8 cellular contexts compared by ENCODE assay signal in genomic region chr14:21069388-21070082, GRCh38. TPM values are rescaled to one million over a fixed set of nuclear protein-coding genes. Genes with fewer than 3 reads are reported as not detected.
A peak's percentile ranks its signal among the peaks of the same experiment; 100 is the strongest.
DNase-seq lines count a peak whose midpoint lies in the region; ATAC-seq and TF ChIP-seq lines count a peak whose summit lies in the region.

No MANE protein-coding gene starts in this region.

- no peak for TF ChIP-seq EP300 in transverse colon (IDR thresholded peaks at IDR 0.05; ENCODE audit: low read depth)

- in situ Hi-C loops in transverse colon (cut with MboI; ENCODE audit: low pct_ligation_motif_present in 1 of 4, low pct_unique_long_range_greater_than_20kb in 1 of 4, low sequenced_read_pairs in 3 of 4) = no loop called here

- peak; percentile 9 for DNase-seq in activated naive CD4-positive, alpha-beta T cell treated with Interleukin-2 at 50 U/mL for 16 hours
- DNase-seq in activated naive CD4-positive, alpha-beta T cell treated with anti-CD3 and anti-CD28 coated beads, Interleukin-2, amount 50 U/mL, for 72 hours (ENCODE audit: low spot score in 2 of 2) = no peak
- DNase-seq in SK-N-DZ (ENCODE audit: low spot score) (peak; percentile 74), mesothelial cell of epicardium (ENCODE audit: low spot score in 2 of 2, unreplicated experiment in 2 of 2) (no peak), transverse colon (no peak), NCI-H187 treated with DMSO at 0.1 percent for 48 hours (lab: John Stamatoyannopoulos, UW) (no peak)

- H3K4me1 Mint-ChIP-seq in mesothelial cell of epicardium = peaks cover 31% of the 10 kb centered on the region

- TF ChIP-seq CTCF in mesothelial cell of epicardium (IDR thresholded peaks at IDR 0.05; ENCODE audit: unreplicated experiment) = no peak
- peak in 2 of 5 experiments; percentile 4 to 13 for TF ChIP-seq CTCF in transverse colon (IDR thresholded peaks at IDR 0.05)

- no peak overlapping the region for H3K27ac Mint-ChIP-seq in activated naive CD4-positive, alpha-beta T cell treated with anti-CD3 and anti-CD28 coated beads, Interleukin-2, amount 50 U/mL, for 72 hours
- H3K27ac Mint-ChIP-seq in mesothelial cell of epicardium = peak overlapping the region; percentile 95

- peaks cover 7% of the 10 kb centered on the region for H3K27me3 Mint-ChIP-seq in mesothelial cell of epicardium (ENCODE audit: low read depth)

- H3K9me3 ChIP-seq in endocrine pancreas (ENCODE audit: control insufficient read depth, low read length) = no peaks in the 10 kb centered on the region
- H3K9me3 ChIP-seq in transverse colon = no peaks in the 10 kb centered on the region

- peak overlapping the region; percentile 88 for H3K4me3 Mint-ChIP-seq in mesothelial cell of epicardium

- H3K36me3 ChIP-seq in endocrine pancreas (ENCODE audit: control insufficient read depth, insufficient read depth, low read length) (no peaks in the 10 kb centered on the region), transverse colon (no peaks in the 10 kb centered on the region)

- H3K9me3 Mint-ChIP-seq in activated naive CD4-positive, alpha-beta T cell treated with anti-CD3 and anti-CD28 coated beads, Interleukin-2, amount 50 U/mL, for 72 hours = no peaks in the 10 kb centered on the region
- H3K9me3 Mint-ChIP-seq in mesothelial cell of epicardium = no peaks in the 10 kb centered on the region

- WGBS in transverse colon (ENCODE audit: low coverage in 1 of 2), 2 donors = 0 to 2% methylated on average over 1 to 39 of the region's 40 CpGs

- H3K4me3 ChIP-seq in endocrine pancreas (ENCODE audit: control insufficient read depth, insufficient read depth, low read length) (no peak overlapping the region), transverse colon (peak overlapping the region; percentile 50 to 90 (median 70))

- intact Hi-C loops in transverse colon (cut with DNase I; ENCODE audit: low total_unique reads) = loop anchor here (2.0 kb wide), 1 partner anchor 23 kb away; no protein-coding TSS in a partner anchor

- H3K4me1 ChIP-seq in endocrine pancreas (ENCODE audit: control insufficient read depth, insufficient read depth, low read length) (no peaks in the 10 kb centered on the region), transverse colon (peaks cover 20 to 44% (median 28%) of the 10 kb centered on the region in 4 donors)

- TF ChIP-seq POLR2A in transverse colon (IDR thresholded peaks at IDR 0.05) = no peak

- ATAC-seq in activated naive CD4-positive, alpha-beta T cell treated with anti-CD3 and anti-CD28 coated beads, Interleukin-2, amount 50 U/mL, for 72 hours = no peak
- ATAC-seq in HG02885 (IDR thresholded peaks at IDR 0.05; ENCODE audit: poor library complexity, unreplicated experiment) = no peak

- H3K27ac ChIP-seq in transverse colon = peak overlapping the region; percentile 92 to 96 (median 92)

- H3K36me3 Mint-ChIP-seq in activated naive CD4-positive, alpha-beta T cell treated with anti-CD3 and anti-CD28 coated beads, Interleukin-2, amount 50 U/mL, for 72 hours = no peaks in the 10 kb centered on the region
- H3K36me3 Mint-ChIP-seq in mesothelial cell of epicardium = peaks cover 5% of the 10 kb centered on the region

- H3K9ac ChIP-seq in endocrine pancreas (ENCODE audit: control insufficient read depth, insufficient read depth, low read length) = peak overlapping the region; percentile 51

- H3K27me3 ChIP-seq in endocrine pancreas (ENCODE audit: control insufficient read depth, insufficient read depth, low read length) (no peaks in the 10 kb centered on the region), transverse colon (no peaks in the 10 kb centered on the region)

RNA-seq across cellular contexts. Expression of gene ARHGEF40, which starts 0.6 kb away (rescaled TPM):
- total RNA-seq in activated naive CD4-positive, alpha-beta T cell treated with anti-CD3 and anti-CD28 coated beads, Interleukin-2, amount 50 U/mL, for 72 hours = under 1 TPM in 1 of 2 donors, not detected in 1; 0.23 TPM
- polyA plus RNA-seq in SK-N-DZ (2014; cell fraction: cytosol; rRNA removed) = 21.0 and 21.5 TPM in 2 replicates
- polyA plus RNA-seq in SK-N-DZ (2014; cell fraction: nucleus; rRNA removed) = 58.7 and 59.2 TPM in 2 replicates
- total RNA-seq in mesothelial cell of epicardium (83.2 to 96.2 TPM (median 83.5 TPM) in 3 replicates), transverse colon (100 to 1,000 TPM in 1 of 4 donors, 10 to 100 TPM in 3; 55.6 to 138 (median 62.2) TPM)

RNA-seq across cellular contexts. Expression of gene RNASE8, which starts 11.9 kb away (rescaled TPM):
- not detected for total RNA-seq in activated naive CD4-positive, alpha-beta T cell treated with anti-CD3 and anti-CD28 coated beads, Interleukin-2, amount 50 U/mL, for 72 hours
- not detected in 2 replicates for polyA plus RNA-seq in SK-N-DZ (2014; cell fraction: cytosol; rRNA removed)
- not detected in 2 replicates for polyA plus RNA-seq in SK-N-DZ (2014; cell fraction: nucleus; rRNA removed)
- total RNA-seq in mesothelial cell of epicardium (not detected in 3 replicates), transverse colon (not detected)

RNA-seq across cellular contexts. Expression of gene RNASE7, which starts 27.4 kb away (rescaled TPM):
- not detected for total RNA-seq in activated naive CD4-positive, alpha-beta T cell treated with anti-CD3 and anti-CD28 coated beads, Interleukin-2, amount 50 U/mL, for 72 hours
- not detected in 2 replicates for polyA plus RNA-seq in SK-N-DZ (2014; cell fraction: cytosol; rRNA removed)
- polyA plus RNA-seq in SK-N-DZ (2014; cell fraction: nucleus; rRNA removed) = not detected in 2 replicates
- total RNA-seq in mesothelial cell of epicardium (0.29 to 0.66 TPM (median 0.34 TPM) in 3 replicates), transverse colon (under 1 TPM in 1 of 4 donors, not detected in 3; 0.48 TPM)

RNA-seq across cellular contexts. Expression of gene ZNF219, which starts 28.9 kb away (rescaled TPM):
- 10 to 100 TPM; 10.0 to 21.9 TPM for total RNA-seq in activated naive CD4-positive, alpha-beta T cell treated with anti-CD3 and anti-CD28 coated beads, Interleukin-2, amount 50 U/mL, for 72 hours
- 39.1 and 51.2 TPM in 2 replicates for polyA plus RNA-seq in SK-N-DZ (2014; cell fraction: cytosol; rRNA removed)
- polyA plus RNA-seq in SK-N-DZ (2014; cell fraction: nucleus; rRNA removed) = 50.4 and 56.3 TPM in 2 replicates
- total RNA-seq in mesothelial cell of epicardium (73.3 to 79.3 TPM (median 75.2 TPM) in 3 replicates), transverse colon (100 to 1,000 TPM in 2 of 4 donors, 10 to 100 TPM in 2; 68.4 to 135 (median 94.5) TPM)

RNA-seq across cellular contexts. Expression of gene TMEM253, which starts 31.3 kb away (rescaled TPM):
- total RNA-seq in activated naive CD4-positive, alpha-beta T cell treated with anti-CD3 and anti-CD28 coated beads, Interleukin-2, amount 50 U/mL, for 72 hours = under 1 TPM in 1 of 2 donors, not detected in 1; 0.25 TPM
- polyA plus RNA-seq in SK-N-DZ (2014; cell fraction: cytosol; rRNA removed) = 0.22 TPM in 1 of 2 replicates, not detected in the other
- 0.22 and 0.24 TPM in 2 replicates for polyA plus RNA-seq in SK-N-DZ (2014; cell fraction: nucleus; rRNA removed)
- total RNA-seq in mesothelial cell of epicardium (1.3 to 1.9 TPM (median 1.6 TPM) in 3 replicates), transverse colon (10 to 100 TPM; 13.1 to 63.7 (median 41.9) TPM)

Comparison
In these comparisons a context has a peak if more than half of its experiments do, and no peak if none do; other contexts are left out.
1. DNase-seq: peak in activated naive CD4-positive, alpha-beta T cell treated with Interleukin-2 at 50 U/mL for 16 hours (single experiment) and SK-N-DZ (single experiment); none in activated naive CD4-positive, alpha-beta T cell treated with anti-CD3 and anti-CD28 coated beads, Interleukin-2, amount 50 U/mL, for 72 hours (0 of 2), mesothelial cell of epicardium (0 of 2), transverse colon (single experiment) and NCI-H187 treated with DMSO at 0.1 percent for 48 hours (single experiment).
2. RNA of gene ARHGEF40, which starts 0.6 kb away (total RNA-seq): 83.2 to 96.2 TPM in mesothelial cell of epicardium and 55.6 to 138 TPM in transverse colon; 0.23 TPM in activated naive CD4-positive, alpha-beta T cell treated with anti-CD3 and anti-CD28 coated beads, Interleukin-2, amount 50 U/mL, for 72 hours; every median in the first group is over 10 times any median in the second.